Comparison of ENCODE assay signal across 11 cellular contexts in the genomic region with DNA sequence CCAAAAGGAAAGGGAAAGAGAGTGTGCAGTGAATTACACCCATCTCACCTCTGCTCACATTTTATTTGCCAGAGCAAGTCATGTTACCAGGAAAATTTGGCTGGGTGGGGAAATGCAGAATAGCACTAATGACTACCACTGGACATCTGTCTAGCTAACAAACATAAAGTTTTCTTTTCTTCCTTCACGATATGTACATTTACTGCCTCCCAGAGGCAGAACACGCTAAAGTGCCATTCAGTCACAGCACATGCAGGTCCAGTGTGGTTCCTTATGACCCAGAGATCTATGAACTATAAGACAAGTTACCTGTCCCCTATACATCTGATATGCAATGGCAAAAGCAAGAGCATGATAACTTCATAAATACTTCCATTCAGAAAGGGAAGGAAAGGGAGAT.
DNase-seq lines count a peak whose midpoint lies in the region; ATAC-seq and TF ChIP-seq lines count a peak whose summit lies in the region.
"Had no signal": no experiment of that assay in that cellular context is flagged by ENCODE, and none has a peak within 500 bp of the region (broad histone marks: within the 10 kb centered on the region; RNA-seq: fewer than 3 reads in every experiment).

No MANE protein-coding gene starts in this region.

- H3K36me3 ChIP-seq in heart right ventricle (no peaks in the 10 kb centered on the region), tibial nerve (no peaks in the 10 kb centered on the region), BE2C (no peaks in the 10 kb centered on the region)
- H3K36me3 ChIP-seq: ovary had no signal

- no peak for ATAC-seq in heart right ventricle
- ATAC-seq in Right ventricle myocardium inferior, result no peak
- ATAC-seq in SK-N-SH treated with all-trans-retinoic acid at 6 μM for 48 hours, result peak; percentile 24; the same call in 1 of the 3 replicates

- H3K4me3 ChIP-seq in heart right ventricle, result no peak overlapping the region
- no peak overlapping the region for H3K4me3 ChIP-seq in fibroblast of the aortic adventitia (ENCODE audit: low read depth, low read length)
- H3K4me3 ChIP-seq in tibial nerve, result no peak overlapping the region
- H3K4me3 ChIP-seq in BE2C (ENCODE audit: low read depth, low read length), result no peak overlapping the region
- H3K4me3 ChIP-seq: ovary had no signal

- no peaks in the 10 kb centered on the region for H3K9me3 ChIP-seq in heart right ventricle
- no peaks in the 10 kb centered on the region for H3K9me3 ChIP-seq in tibial nerve
- H3K9me3 ChIP-seq in BE2C, result no peaks in the 10 kb centered on the region
- H3K9me3 ChIP-seq: ovary had no signal

- no peak for DNase-seq in heart right ventricle
- DNase-seq in Right ventricle myocardium inferior (ENCODE audit: missing footprints), result no peak
- DNase-seq in fibroblast of the aortic adventitia (ENCODE audit: low read depth), result peak; percentile 47
- DNase-seq in tibial nerve (ENCODE audit: low spot score in 2 of 2), result no peak
- DNase-seq in glomerular visceral epithelial cell (ENCODE audit: extremely low spot score), result no peak
- DNase-seq in BE2C, result no peak
- DNase-seq in NCI-H510A treated with DMSO at 0.1 percent for 48 hours (lab: John Stamatoyannopoulos, UW), result no peak
- DNase-seq: activated naive CD4-positive, alpha-beta T cell treated with anti-CD3 and anti-CD28 coated beads, Interleukin-2, amount 10 ng/mL, durations not matched to agents 7 days and 5 days; ovary; T1000 had no signal

- H3K27me3 ChIP-seq in heart right ventricle, result no peaks in the 10 kb centered on the region
- no peaks in the 10 kb centered on the region for H3K27me3 ChIP-seq in tibial nerve
- H3K27me3 ChIP-seq in BE2C, result no peaks in the 10 kb centered on the region
- H3K27me3 ChIP-seq: ovary had no signal

- 84 to 91% methylated on average over 2 of the region's 2 CpGs for WGBS in heart right ventricle, 2 donors
- 77 to 80% methylated on average over 2 of the region's 2 CpGs for WGBS in tibial nerve, 2 donors

- TF ChIP-seq EP300 in tibial nerve (IDR thresholded peaks at IDR 0.05), result no peak

- H3K27ac ChIP-seq in heart right ventricle (no peak overlapping the region), tibial nerve (no peak overlapping the region)
- H3K27ac ChIP-seq: ovary had no signal

- H3K4me1 ChIP-seq in heart right ventricle (peaks cover 0 to 49% (median 35%) of the 10 kb centered on the region in 9 donors), tibial nerve (peaks cover 0 to 41% (median 19%) of the 10 kb centered on the region in 4 donors), BE2C (no peaks in the 10 kb centered on the region)

- TF ChIP-seq CTCF in heart right ventricle (IDR thresholded peaks at IDR 0.05) (peak in 6 of 9 donors; percentile 7 to 48 (median 24)), fibroblast of the aortic adventitia (IDR thresholded peaks at IDR 0.05; ENCODE audit: insufficient read depth, low read length) (peak; percentile 28), tibial nerve (IDR thresholded peaks at IDR 0.05) (peak; percentile 19 to 28 (median 25)), BE2C (IDR thresholded peaks at IDR 0.05; ENCODE audit: low read depth, low read length) (no peak)

- intact Hi-C loops in heart right ventricle (cut with DNase I) (loop anchor here in 1 of 10 donors (5.0 kb wide), 1 partner anchor 90 kb away; no protein-coding TSS in a partner anchor), Right ventricle myocardium inferior (cut with DNase I) (loop anchor here (5.0 to 10.0 kb wide), 2 partner anchors 90 to 288 kb away; no protein-coding TSS in a partner anchor)

- no peak for TF ChIP-seq POLR2A in tibial nerve (IDR thresholded peaks at IDR 0.05)

TF ChIP-seq in SK-N-SH treated with all-trans-retinoic acid at 6 μM for 48 hours, 23 proteins besides CTCF, POLR2A, EP300 and RAD21:
- TF ChIP-seq, protein P1, sequence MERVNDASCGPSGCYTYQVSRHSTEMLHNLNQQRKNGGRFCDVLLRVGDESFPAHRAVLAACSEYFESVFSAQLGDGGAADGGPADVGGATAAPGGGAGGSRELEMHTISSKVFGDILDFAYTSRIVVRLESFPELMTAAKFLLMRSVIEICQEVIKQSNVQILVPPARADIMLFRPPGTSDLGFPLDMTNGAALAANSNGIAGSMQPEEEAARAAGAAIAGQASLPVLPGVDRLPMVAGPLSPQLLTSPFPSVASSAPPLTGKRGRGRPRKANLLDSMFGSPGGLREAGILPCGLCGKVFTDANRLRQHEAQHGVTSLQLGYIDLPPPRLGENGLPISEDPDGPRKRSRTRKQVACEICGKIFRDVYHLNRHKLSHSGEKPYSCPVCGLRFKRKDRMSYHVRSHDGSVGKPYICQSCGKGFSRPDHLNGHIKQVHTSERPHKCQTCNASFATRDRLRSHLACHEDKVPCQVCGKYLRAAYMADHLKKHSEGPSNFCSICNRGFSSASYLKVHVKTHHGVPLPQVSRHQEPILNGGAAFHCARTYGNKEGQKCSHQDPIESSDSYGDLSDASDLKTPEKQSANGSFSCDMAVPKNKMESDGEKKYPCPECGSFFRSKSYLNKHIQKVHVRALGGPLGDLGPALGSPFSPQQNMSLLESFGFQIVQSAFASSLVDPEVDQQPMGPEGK (CRISPR knock-in tag; IDR thresholded peaks at IDR 0.05; ENCODE audit: borderline replicate concordance), result no peak
- TF ChIP-seq BACH2 (CRISPR knock-in tag; IDR thresholded peaks at IDR 0.05; ENCODE audit: borderline replicate concordance) (no peak), ISL1 (CRISPR knock-in tag; IDR thresholded peaks at IDR 0.05) (no peak), PPARA (CRISPR knock-in tag; IDR thresholded peaks at IDR 0.05; ENCODE audit: borderline replicate concordance) (no peak), RARB (CRISPR knock-in tag; IDR thresholded peaks at IDR 0.05) (no peak), ZFP30 (CRISPR knock-in tag; IDR thresholded peaks at IDR 0.05) (no peak), ZFP3 (CRISPR knock-in tag; IDR thresholded peaks at IDR 0.05) (no peak)
- TF ChIP-seq, protein P2, sequence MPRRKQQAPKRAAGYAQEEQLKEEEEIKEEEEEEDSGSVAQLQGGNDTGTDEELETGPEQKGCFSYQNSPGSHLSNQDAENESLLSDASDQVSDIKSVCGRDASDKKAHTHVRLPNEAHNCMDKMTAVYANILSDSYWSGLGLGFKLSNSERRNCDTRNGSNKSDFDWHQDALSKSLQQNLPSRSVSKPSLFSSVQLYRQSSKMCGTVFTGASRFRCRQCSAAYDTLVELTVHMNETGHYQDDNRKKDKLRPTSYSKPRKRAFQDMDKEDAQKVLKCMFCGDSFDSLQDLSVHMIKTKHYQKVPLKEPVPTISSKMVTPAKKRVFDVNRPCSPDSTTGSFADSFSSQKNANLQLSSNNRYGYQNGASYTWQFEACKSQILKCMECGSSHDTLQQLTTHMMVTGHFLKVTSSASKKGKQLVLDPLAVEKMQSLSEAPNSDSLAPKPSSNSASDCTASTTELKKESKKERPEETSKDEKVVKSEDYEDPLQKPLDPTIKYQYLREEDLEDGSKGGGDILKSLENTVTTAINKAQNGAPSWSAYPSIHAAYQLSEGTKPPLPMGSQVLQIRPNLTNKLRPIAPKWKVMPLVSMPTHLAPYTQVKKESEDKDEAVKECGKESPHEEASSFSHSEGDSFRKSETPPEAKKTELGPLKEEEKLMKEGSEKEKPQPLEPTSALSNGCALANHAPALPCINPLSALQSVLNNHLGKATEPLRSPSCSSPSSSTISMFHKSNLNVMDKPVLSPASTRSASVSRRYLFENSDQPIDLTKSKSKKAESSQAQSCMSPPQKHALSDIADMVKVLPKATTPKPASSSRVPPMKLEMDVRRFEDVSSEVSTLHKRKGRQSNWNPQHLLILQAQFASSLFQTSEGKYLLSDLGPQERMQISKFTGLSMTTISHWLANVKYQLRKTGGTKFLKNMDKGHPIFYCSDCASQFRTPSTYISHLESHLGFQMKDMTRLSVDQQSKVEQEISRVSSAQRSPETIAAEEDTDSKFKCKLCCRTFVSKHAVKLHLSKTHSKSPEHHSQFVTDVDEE (CRISPR knock-in tag; IDR thresholded peaks at IDR 0.05), result no peak
- TF ChIP-seq, protein P3, sequence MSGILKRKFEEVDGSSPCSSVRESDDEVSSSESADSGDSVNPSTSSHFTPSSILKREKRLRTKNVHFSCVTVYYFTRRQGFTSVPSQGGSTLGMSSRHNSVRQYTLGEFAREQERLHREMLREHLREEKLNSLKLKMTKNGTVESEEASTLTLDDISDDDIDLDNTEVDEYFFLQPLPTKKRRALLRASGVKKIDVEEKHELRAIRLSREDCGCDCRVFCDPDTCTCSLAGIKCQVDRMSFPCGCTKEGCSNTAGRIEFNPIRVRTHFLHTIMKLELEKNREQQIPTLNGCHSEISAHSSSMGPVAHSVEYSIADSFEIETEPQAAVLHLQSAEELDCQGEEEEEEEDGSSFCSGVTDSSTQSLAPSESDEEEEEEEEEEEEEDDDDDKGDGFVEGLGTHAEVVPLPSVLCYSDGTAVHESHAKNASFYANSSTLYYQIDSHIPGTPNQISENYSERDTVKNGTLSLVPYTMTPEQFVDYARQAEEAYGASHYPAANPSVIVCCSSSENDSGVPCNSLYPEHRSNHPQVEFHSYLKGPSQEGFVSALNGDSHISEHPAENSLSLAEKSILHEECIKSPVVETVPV (CRISPR knock-in tag; IDR thresholded peaks at IDR 0.05), result no peak
- TF ChIP-seq, protein P4, sequence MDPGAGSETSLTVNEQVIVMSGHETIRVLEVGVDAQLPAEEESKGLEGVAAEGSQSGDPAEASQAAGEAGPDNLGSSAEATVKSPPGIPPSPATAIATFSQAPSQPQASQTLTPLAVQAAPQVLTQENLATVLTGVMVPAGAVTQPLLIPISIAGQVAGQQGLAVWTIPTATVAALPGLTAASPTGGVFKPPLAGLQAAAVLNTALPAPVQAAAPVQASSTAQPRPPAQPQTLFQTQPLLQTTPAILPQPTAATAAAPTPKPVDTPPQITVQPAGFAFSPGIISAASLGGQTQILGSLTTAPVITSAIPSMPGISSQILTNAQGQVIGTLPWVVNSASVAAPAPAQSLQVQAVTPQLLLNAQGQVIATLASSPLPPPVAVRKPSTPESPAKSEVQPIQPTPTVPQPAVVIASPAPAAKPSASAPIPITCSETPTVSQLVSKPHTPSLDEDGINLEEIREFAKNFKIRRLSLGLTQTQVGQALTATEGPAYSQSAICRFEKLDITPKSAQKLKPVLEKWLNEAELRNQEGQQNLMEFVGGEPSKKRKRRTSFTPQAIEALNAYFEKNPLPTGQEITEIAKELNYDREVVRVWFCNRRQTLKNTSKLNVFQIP (CRISPR knock-in tag; IDR thresholded peaks at IDR 0.05; ENCODE audit: borderline replicate concordance, low read depth), result no peak
